Comparison of ENCODE assay signal across 21 cellular contexts in genomic region chr10:101446947-101447346, GRCh38.
"Had no signal": no experiment of that assay in that cellular context is flagged by ENCODE, and none has a peak within 500 bp of the region (broad histone marks: within the 10 kb centered on the region; RNA-seq: fewer than 3 reads in every experiment).

No MANE protein-coding gene starts in this region.

- H3K9me3 ChIP-seq: breast epithelium, esophagus squamous epithelium, gastrocnemius medialis, pancreas, thoracic aorta had no signal

- FAIRE-seq: astrocyte had no signal

- H3K27me3 ChIP-seq: breast epithelium, esophagus squamous epithelium, gastrocnemius medialis, pancreas had no signal

- DNase-seq: activated B cell treated with CpG ODN at 0.5 μM for 24 hours; activated CD4-positive, alpha-beta T cell treated with anti-CD3 and anti-CD28 coated beads for 4 hours; activated CD4-positive, alpha-beta T cell treated with anti-CD3 and anti-CD28 coated beads, Interleukin-2, amount 50 U/mL, for 48 hours; activated CD8-positive, alpha-beta memory T cell treated with anti-CD3 and anti-CD28 coated beads, Interleukin-2, amount 50 U/mL, for 48 hours; activated naive CD4-positive, alpha-beta T cell; activated T-cell treated with anti-CD3 and anti-CD28 coated beads, Interleukin-2, amount 50 U/mL, for 4 hours; cerebellar nuclear complex; esophagus squamous epithelium; gastrocnemius medialis; head of caudate nucleus; islet precursor cell; left colon; natural killer cell; pancreas; stimulated activated CD4-positive, alpha-beta T cell treated with anti-CD3 and anti-CD28 coated beads, Interleukin-4, amount 100 ng/mL, for 24 hours; stimulated activated naive CD4-positive, alpha-beta T cell treated with Interleukin-2 at 50 U/mL for 16 hours had no signal

- H3K4me1 ChIP-seq: breast epithelium, pancreas had no signal

- H3K4me3 ChIP-seq: breast epithelium, coronary artery, esophagus squamous epithelium, gastrocnemius medialis, lung, pancreas, thoracic aorta had no signal

- H3K27ac ChIP-seq: breast epithelium, coronary artery, esophagus squamous epithelium, gastrocnemius medialis, pancreas, thoracic aorta had no signal

- ATAC-seq: activated T-cell treated with anti-CD3 and anti-CD28 coated beads, Interleukin-2, amount 50 U/mL, for 4 hours; gastrocnemius medialis; left colon; natural killer cell; pancreas had no signal

- H3K36me3 ChIP-seq: breast epithelium, esophagus squamous epithelium, gastrocnemius medialis, pancreas, thoracic aorta had no signal
